ENCODE assay signal across 13 cellular contexts in the genomic region with DNA sequence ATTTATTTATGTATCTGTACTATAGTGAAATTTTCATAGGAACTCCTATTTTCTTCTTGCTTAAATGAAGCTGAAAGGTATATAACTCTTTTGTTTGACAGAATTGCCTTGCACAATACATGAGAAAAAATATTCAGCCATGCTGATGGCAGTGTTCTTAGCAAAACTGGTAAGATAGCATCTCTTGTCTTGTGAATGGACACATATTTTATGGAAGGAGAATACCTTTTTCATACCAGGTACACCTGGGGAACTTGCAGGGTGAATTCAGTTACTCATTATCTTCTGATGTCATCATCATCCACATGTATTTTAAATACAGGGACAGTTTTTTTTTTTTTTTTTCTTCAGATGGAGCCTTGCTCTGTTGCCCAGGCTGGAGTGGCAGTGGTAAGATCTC. TPM values are rescaled to one million over a fixed set of nuclear protein-coding genes. Genes with fewer than 3 reads are reported as not detected.
"Had no signal": no experiment of that assay in that cellular context is flagged by ENCODE, and none has a peak within 500 bp of the region (broad histone marks: within the 10 kb centered on the region; RNA-seq: fewer than 3 reads in every experiment).

No MANE protein-coding gene starts in this region.

- H3K27me3 ChIP-seq: dorsolateral prefrontal cortex, hepatocyte, neutrophil, tibial artery had no signal

- H3K4me3 ChIP-seq: dorsolateral prefrontal cortex, hepatocyte, psoas muscle, tibial artery had no signal

- DNase-seq: cortex of kidney; dorsolateral prefrontal cortex; effector CD8-positive, alpha-beta T cell; foreskin fibroblast; mesendoderm; naive thymus-derived CD4-positive, alpha-beta T cell; psoas muscle; small intestine; stimulated activated CD4-positive, alpha-beta T cell treated with anti-CD3 and anti-CD28 coated beads, Interleukin-2, amount 100 ng/mL, for 48 hours; stimulated activated naive CD4-positive, alpha-beta T cell treated with Interleukin-2 at 50 U/mL for 16 hours; tibial artery had no signal

- H3K79me2 ChIP-seq: hepatocyte had no signal

- H3K36me3 ChIP-seq: neutrophil, tibial artery had no signal

- H3K27ac ChIP-seq: dorsolateral prefrontal cortex, hepatocyte, neutrophil, psoas muscle, tibial artery had no signal

- H3K4me2 ChIP-seq: hepatocyte had no signal

- H3K9me3 ChIP-seq: neutrophil, psoas muscle, tibial artery had no signal

- H2AFZ ChIP-seq: hepatocyte had no signal

RNA-seq across cellular contexts. Expression of a gene that starts 49.4 kb away (rescaled TPM):
- polyA plus RNA-seq: naive thymus-derived CD4-positive, alpha-beta T cell had no signal
